2 cellular contexts compared by ENCODE assay signal in genomic region chr17:65092262-65092661, GRCh38.
TF ChIP-seq lines count a peak whose summit lies in the region.

No MANE protein-coding gene starts in this region.

TF ChIP-seq in liver, 16 proteins besides CTCF, POLR2A, EP300 and RAD21:
- TF ChIP-seq, protein P1, sequence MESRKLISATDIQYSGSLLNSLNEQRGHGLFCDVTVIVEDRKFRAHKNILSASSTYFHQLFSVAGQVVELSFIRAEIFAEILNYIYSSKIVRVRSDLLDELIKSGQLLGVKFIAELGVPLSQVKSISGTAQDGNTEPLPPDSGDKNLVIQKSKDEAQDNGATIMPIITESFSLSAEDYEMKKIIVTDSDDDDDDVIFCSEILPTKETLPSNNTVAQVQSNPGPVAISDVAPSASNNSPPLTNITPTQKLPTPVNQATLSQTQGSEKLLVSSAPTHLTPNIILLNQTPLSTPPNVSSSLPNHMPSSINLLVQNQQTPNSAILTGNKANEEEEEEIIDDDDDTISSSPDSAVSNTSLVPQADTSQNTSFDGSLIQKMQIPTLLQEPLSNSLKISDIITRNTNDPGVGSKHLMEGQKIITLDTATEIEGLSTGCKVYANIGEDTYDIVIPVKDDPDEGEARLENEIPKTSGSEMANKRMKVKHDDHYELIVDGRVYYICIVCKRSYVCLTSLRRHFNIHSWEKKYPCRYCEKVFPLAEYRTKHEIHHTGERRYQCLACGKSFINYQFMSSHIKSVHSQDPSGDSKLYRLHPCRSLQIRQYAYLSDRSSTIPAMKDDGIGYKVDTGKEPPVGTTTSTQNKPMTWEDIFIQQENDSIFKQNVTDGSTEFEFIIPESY (IDR thresholded peaks at IDR 0.05): no peak
- TF ChIP-seq FOXA1 (IDR thresholded peaks at IDR 0.05): no peak
- TF ChIP-seq REST (IDR thresholded peaks at IDR 0.05): peak; percentile 22
- TF ChIP-seq HNF4G (IDR thresholded peaks at IDR 0.05): no peak
- TF ChIP-seq FOXA2 (IDR thresholded peaks at IDR 0.05): peak; percentile 50
- TF ChIP-seq, protein P2, sequence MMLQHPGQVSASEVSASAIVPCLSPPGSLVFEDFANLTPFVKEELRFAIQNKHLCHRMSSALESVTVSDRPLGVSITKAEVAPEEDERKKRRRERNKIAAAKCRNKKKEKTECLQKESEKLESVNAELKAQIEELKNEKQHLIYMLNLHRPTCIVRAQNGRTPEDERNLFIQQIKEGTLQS (IDR thresholded peaks at IDR 0.05): peak; percentile 67
- no peak for TF ChIP-seq GABPA (IDR thresholded peaks at IDR 0.05 in 1 of 2, conservative IDR thresholded peaks at IDR 0.05 in 1 of 2)
- TF ChIP-seq SP1 (IDR thresholded peaks at IDR 0.05): peak; percentile 29
- TF ChIP-seq HNF4A (conservative IDR thresholded peaks at IDR 0.05): peak; percentile 14 to 49
- no peak for TF ChIP-seq TAF1 (conservative IDR thresholded peaks at IDR 0.05)
- peak in 1 of 2 donors; percentile 35 for TF ChIP-seq RXRA (IDR thresholded peaks at IDR 0.05)
- peak; percentile 92 to 94 for TF ChIP-seq JUND (IDR thresholded peaks at IDR 0.05)
- TF ChIP-seq, protein P3, sequence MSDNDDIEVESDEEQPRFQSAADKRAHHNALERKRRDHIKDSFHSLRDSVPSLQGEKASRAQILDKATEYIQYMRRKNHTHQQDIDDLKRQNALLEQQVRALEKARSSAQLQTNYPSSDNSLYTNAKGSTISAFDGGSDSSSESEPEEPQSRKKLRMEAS (IDR thresholded peaks at IDR 0.05): peak; percentile 11
- TF ChIP-seq EGR1 (IDR thresholded peaks at IDR 0.05; ENCODE audit: low read depth in 2 of 2): peak; percentile 20 to 36

TF ChIP-seq in HepG2, 621 proteins besides CTCF, POLR2A, EP300 and RAD21:
- no peak for TF ChIP-seq ZNF326 (CRISPR knock-in tag; IDR thresholded peaks at IDR 0.05; ENCODE audit: borderline replicate concordance)
- TF ChIP-seq ARNTL (CRISPR knock-in tag; IDR thresholded peaks at IDR 0.05): no peak
- no peak for TF ChIP-seq ZNF143 (CRISPR knock-in tag; IDR thresholded peaks at IDR 0.05)
- TF ChIP-seq FOXA3 (CRISPR knock-in tag; IDR thresholded peaks at IDR 0.05): no peak
- TF ChIP-seq ZNF557 (CRISPR knock-in tag; IDR thresholded peaks at IDR 0.05): no peak
- no peak for TF ChIP-seq TCF7 (IDR thresholded peaks at IDR 0.05; ENCODE audit: low read depth)
- TF ChIP-seq, protein P4, sequence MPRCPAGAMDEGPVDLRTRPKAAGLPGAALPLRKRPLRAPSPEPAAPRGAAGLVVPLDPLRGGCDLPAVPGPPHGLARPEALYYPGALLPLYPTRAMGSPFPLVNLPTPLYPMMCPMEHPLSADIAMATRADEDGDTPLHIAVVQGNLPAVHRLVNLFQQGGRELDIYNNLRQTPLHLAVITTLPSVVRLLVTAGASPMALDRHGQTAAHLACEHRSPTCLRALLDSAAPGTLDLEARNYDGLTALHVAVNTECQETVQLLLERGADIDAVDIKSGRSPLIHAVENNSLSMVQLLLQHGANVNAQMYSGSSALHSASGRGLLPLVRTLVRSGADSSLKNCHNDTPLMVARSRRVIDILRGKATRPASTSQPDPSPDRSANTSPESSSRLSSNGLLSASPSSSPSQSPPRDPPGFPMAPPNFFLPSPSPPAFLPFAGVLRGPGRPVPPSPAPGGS (CRISPR knock-in tag; IDR thresholded peaks at IDR 0.05): no peak
